ENCODE assay signal across 1 cellular context in genomic region chr7:81725003-81725402, GRCh38.
TF ChIP-seq lines count a peak whose summit lies in the region.

No MANE protein-coding gene starts in this region.

TF ChIP-seq in GM23338, 12 proteins besides CTCF, POLR2A, EP300 and RAD21 (continued from another document):
- TF ChIP-seq ZNF462 (CRISPR knock-in tag; IDR thresholded peaks at IDR 0.05) (no peak), ZNF114 (CRISPR knock-in tag; IDR thresholded peaks at IDR 0.05) (no peak), EZH2 (IDR thresholded peaks at IDR 0.05; ENCODE audit: low read depth, unreplicated experiment) (no peak)
